In genomic region chr17:7010523-7010922, GRCh38 we compare ENCODE assay signal across 2 cellular contexts.
TF ChIP-seq lines count a peak whose summit lies in the region.

No MANE protein-coding gene starts in this region.

TF ChIP-seq in SK-N-SH, 30 proteins besides CTCF, POLR2A, EP300 and RAD21 (continued from another document):
- TF ChIP-seq REST (IDR thresholded peaks at IDR 0.05; ENCODE audit: low read depth, low read length) (no peak), MXI1 (IDR thresholded peaks at IDR 0.05; ENCODE audit: low read depth, low read length) (no peak), EZH2phosphoT487 (IDR thresholded peaks at IDR 0.05; ENCODE audit: borderline replicate concordance, low read depth) (no peak), ELF1 (IDR thresholded peaks at IDR 0.05) (no peak), NFIC (IDR thresholded peaks at IDR 0.05; ENCODE audit: borderline replicate concordance) (no peak), TAF1 (IDR thresholded peaks at IDR 0.05; ENCODE audit: borderline replicate concordance, low read depth, low read length) (no peak), GATA2 (CRISPR knock-in tag; IDR thresholded peaks at IDR 0.05) (no peak), SIN3A (IDR thresholded peaks at IDR 0.05; ENCODE audit: borderline replicate concordance, low read depth, low read length) (no peak), FOXM1 (IDR thresholded peaks at IDR 0.05; ENCODE audit: low read depth) (no peak), RXRA (IDR thresholded peaks at IDR 0.05; ENCODE audit: borderline replicate concordance, low read depth) (no peak), ZBTB33 (IDR thresholded peaks at IDR 0.05; ENCODE audit: borderline replicate concordance, low read depth) (no peak), FOSL2 (IDR thresholded peaks at IDR 0.05; ENCODE audit: borderline replicate concordance, low read depth) (no peak), IRF3 (IDR thresholded peaks at IDR 0.05; ENCODE audit: low read depth, low read length) (no peak), YY1 (IDR thresholded peaks at IDR 0.05; ENCODE audit: low read depth) (no peak), NRF1 (IDR thresholded peaks at IDR 0.05; ENCODE audit: low read depth, low read length) (no peak)
- TF ChIP-seq, protein P1, sequence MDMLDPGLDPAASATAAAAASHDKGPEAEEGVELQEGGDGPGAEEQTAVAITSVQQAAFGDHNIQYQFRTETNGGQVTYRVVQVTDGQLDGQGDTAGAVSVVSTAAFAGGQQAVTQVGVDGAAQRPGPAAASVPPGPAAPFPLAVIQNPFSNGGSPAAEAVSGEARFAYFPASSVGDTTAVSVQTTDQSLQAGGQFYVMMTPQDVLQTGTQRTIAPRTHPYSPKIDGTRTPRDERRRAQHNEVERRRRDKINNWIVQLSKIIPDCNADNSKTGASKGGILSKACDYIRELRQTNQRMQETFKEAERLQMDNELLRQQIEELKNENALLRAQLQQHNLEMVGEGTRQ (IDR thresholded peaks at IDR 0.05; ENCODE audit: borderline replicate concordance, low read depth, low read length): no peak
TF ChIP-seq in SK-N-SH: peak in this region for 0.

TF ChIP-seq in SK-N-SH treated with all-trans-retinoic acid at 6 μM for 48 hours, 23 proteins besides CTCF, POLR2A, EP300 and RAD21 (continued from another document):
- TF ChIP-seq, protein P2, sequence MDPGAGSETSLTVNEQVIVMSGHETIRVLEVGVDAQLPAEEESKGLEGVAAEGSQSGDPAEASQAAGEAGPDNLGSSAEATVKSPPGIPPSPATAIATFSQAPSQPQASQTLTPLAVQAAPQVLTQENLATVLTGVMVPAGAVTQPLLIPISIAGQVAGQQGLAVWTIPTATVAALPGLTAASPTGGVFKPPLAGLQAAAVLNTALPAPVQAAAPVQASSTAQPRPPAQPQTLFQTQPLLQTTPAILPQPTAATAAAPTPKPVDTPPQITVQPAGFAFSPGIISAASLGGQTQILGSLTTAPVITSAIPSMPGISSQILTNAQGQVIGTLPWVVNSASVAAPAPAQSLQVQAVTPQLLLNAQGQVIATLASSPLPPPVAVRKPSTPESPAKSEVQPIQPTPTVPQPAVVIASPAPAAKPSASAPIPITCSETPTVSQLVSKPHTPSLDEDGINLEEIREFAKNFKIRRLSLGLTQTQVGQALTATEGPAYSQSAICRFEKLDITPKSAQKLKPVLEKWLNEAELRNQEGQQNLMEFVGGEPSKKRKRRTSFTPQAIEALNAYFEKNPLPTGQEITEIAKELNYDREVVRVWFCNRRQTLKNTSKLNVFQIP (CRISPR knock-in tag; IDR thresholded peaks at IDR 0.05; ENCODE audit: borderline replicate concordance, low read depth): no peak
- no peak for TF ChIP-seq RARB (CRISPR knock-in tag; IDR thresholded peaks at IDR 0.05)
- no peak for TF ChIP-seq ZFP3 (CRISPR knock-in tag; IDR thresholded peaks at IDR 0.05)
- TF ChIP-seq ZC3H10 (CRISPR knock-in tag; IDR thresholded peaks at IDR 0.05): no peak
- TF ChIP-seq ZNF8 (CRISPR knock-in tag; IDR thresholded peaks at IDR 0.05): no peak
- TF ChIP-seq BACH2 (CRISPR knock-in tag; IDR thresholded peaks at IDR 0.05; ENCODE audit: borderline replicate concordance): no peak
- TF ChIP-seq ZNF70 (CRISPR knock-in tag; IDR thresholded peaks at IDR 0.05): no peak
- TF ChIP-seq, protein P3, sequence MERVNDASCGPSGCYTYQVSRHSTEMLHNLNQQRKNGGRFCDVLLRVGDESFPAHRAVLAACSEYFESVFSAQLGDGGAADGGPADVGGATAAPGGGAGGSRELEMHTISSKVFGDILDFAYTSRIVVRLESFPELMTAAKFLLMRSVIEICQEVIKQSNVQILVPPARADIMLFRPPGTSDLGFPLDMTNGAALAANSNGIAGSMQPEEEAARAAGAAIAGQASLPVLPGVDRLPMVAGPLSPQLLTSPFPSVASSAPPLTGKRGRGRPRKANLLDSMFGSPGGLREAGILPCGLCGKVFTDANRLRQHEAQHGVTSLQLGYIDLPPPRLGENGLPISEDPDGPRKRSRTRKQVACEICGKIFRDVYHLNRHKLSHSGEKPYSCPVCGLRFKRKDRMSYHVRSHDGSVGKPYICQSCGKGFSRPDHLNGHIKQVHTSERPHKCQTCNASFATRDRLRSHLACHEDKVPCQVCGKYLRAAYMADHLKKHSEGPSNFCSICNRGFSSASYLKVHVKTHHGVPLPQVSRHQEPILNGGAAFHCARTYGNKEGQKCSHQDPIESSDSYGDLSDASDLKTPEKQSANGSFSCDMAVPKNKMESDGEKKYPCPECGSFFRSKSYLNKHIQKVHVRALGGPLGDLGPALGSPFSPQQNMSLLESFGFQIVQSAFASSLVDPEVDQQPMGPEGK (CRISPR knock-in tag; IDR thresholded peaks at IDR 0.05; ENCODE audit: borderline replicate concordance): no peak
- TF ChIP-seq CSDC2 (CRISPR knock-in tag; IDR thresholded peaks at IDR 0.05): no peak
- TF ChIP-seq, protein P4, sequence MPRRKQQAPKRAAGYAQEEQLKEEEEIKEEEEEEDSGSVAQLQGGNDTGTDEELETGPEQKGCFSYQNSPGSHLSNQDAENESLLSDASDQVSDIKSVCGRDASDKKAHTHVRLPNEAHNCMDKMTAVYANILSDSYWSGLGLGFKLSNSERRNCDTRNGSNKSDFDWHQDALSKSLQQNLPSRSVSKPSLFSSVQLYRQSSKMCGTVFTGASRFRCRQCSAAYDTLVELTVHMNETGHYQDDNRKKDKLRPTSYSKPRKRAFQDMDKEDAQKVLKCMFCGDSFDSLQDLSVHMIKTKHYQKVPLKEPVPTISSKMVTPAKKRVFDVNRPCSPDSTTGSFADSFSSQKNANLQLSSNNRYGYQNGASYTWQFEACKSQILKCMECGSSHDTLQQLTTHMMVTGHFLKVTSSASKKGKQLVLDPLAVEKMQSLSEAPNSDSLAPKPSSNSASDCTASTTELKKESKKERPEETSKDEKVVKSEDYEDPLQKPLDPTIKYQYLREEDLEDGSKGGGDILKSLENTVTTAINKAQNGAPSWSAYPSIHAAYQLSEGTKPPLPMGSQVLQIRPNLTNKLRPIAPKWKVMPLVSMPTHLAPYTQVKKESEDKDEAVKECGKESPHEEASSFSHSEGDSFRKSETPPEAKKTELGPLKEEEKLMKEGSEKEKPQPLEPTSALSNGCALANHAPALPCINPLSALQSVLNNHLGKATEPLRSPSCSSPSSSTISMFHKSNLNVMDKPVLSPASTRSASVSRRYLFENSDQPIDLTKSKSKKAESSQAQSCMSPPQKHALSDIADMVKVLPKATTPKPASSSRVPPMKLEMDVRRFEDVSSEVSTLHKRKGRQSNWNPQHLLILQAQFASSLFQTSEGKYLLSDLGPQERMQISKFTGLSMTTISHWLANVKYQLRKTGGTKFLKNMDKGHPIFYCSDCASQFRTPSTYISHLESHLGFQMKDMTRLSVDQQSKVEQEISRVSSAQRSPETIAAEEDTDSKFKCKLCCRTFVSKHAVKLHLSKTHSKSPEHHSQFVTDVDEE (CRISPR knock-in tag; IDR thresholded peaks at IDR 0.05): no peak
- TF ChIP-seq ESRRG (CRISPR knock-in tag; IDR thresholded peaks at IDR 0.05): no peak
